In genomic region chr19:39319098-39319891, GRCh38 we compare ENCODE assay signal across 1 cellular context.
TF ChIP-seq lines count a peak whose summit lies in the region.

No MANE protein-coding gene starts in this region.

TF ChIP-seq in neural cell, 6 proteins besides CTCF, POLR2A, EP300 and RAD21:
- TF ChIP-seq, protein P1, sequence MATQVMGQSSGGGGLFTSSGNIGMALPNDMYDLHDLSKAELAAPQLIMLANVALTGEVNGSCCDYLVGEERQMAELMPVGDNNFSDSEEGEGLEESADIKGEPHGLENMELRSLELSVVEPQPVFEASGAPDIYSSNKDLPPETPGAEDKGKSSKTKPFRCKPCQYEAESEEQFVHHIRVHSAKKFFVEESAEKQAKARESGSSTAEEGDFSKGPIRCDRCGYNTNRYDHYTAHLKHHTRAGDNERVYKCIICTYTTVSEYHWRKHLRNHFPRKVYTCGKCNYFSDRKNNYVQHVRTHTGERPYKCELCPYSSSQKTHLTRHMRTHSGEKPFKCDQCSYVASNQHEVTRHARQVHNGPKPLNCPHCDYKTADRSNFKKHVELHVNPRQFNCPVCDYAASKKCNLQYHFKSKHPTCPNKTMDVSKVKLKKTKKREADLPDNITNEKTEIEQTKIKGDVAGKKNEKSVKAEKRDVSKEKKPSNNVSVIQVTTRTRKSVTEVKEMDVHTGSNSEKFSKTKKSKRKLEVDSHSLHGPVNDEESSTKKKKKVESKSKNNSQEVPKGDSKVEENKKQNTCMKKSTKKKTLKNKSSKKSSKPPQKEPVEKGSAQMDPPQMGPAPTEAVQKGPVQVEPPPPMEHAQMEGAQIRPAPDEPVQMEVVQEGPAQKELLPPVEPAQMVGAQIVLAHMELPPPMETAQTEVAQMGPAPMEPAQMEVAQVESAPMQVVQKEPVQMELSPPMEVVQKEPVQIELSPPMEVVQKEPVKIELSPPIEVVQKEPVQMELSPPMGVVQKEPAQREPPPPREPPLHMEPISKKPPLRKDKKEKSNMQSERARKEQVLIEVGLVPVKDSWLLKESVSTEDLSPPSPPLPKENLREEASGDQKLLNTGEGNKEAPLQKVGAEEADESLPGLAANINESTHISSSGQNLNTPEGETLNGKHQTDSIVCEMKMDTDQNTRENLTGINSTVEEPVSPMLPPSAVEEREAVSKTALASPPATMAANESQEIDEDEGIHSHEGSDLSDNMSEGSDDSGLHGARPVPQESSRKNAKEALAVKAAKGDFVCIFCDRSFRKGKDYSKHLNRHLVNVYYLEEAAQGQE (IDR thresholded peaks at IDR 0.05; ENCODE audit: borderline replicate concordance), result no peak
- TF ChIP-seq MXI1 (conservative IDR thresholded peaks at IDR 0.05; ENCODE audit: poor library complexity, severe bottlenecking) (no peak), SMC3 (conservative IDR thresholded peaks at IDR 0.05; ENCODE audit: poor library complexity) (no peak), EZH2 (IDR thresholded peaks at IDR 0.05; ENCODE audit: borderline replicate concordance, insufficient read depth, low read length, poor library complexity, severe bottlenecking) (no peak), TAF1 (IDR thresholded peaks at IDR 0.05; ENCODE audit: low read depth) (no peak), POLR2AphosphoS5 (IDR thresholded peaks at IDR 0.05) (no peak)
